9 cellular contexts compared by ENCODE assay signal in genomic region chr14:21090194-21090939, GRCh38. TPM values are rescaled to one million over a fixed set of nuclear protein-coding genes. Genes with fewer than 3 reads are reported as not detected.
DNase-seq lines count a peak whose midpoint lies in the region; ATAC-seq and TF ChIP-seq lines count a peak whose summit lies in the region.
"Had no signal": no experiment of that assay in that cellular context is flagged by ENCODE, and none has a peak within 500 bp of the region (broad histone marks: within the 10 kb centered on the region; RNA-seq: fewer than 3 reads in every experiment).

No MANE protein-coding gene starts in this region.

- intact Hi-C loops in heart left ventricle (cut with DNase I), result loop anchor here in 8 of 10 donors (1.0 to 10.0 kb wide), 7 partner anchors 18 to 476 kb away; no protein-coding TSS in a partner anchor
- intact Hi-C loops in Right ventricle myocardium inferior (cut with DNase I), result loop anchor here (5.0 kb wide), 1 partner anchor 233 kb away; no protein-coding TSS in a partner anchor

- H3K27ac ChIP-seq in heart left ventricle, result no peak overlapping the region

- peak; percentile 20 to 54 (median 42) for TF ChIP-seq CTCF in heart left ventricle (IDR thresholded peaks at IDR 0.05)

- H3K4me1 Mint-ChIP-seq in activated T-cell treated with anti-CD3 and anti-CD28 coated beads, Interleukin-2, amount 50 U/mL, for 24 hours (ENCODE audit: low read depth), result peaks cover 24% of the 10 kb centered on the region

- TF ChIP-seq POLR2A in heart left ventricle (IDR thresholded peaks at IDR 0.05), result no peak

- WGBS in heart left ventricle, 4 donors, result 84 to 92% (median 90%) methylated on average over 29 to 45 of the region's 45 CpGs

- ATAC-seq in heart left ventricle (no peak), Right ventricle myocardium inferior (no peak), GM18502 (IDR thresholded peaks at IDR 0.05; ENCODE audit: poor library complexity, unreplicated experiment) (no peak), GM18511 (IDR thresholded peaks at IDR 0.05; ENCODE audit: unreplicated experiment) (no peak)

- no peak overlapping the region for H3K27ac Mint-ChIP-seq in activated T-cell treated with anti-CD3 and anti-CD28 coated beads, Interleukin-2, amount 50 U/mL, for 24 hours

- H3K4me1 ChIP-seq in heart left ventricle, result peaks cover 0 to 28% (median 7%) of the 10 kb centered on the region in 12 donors

- no peaks in the 10 kb centered on the region for H3K27me3 Mint-ChIP-seq in activated T-cell treated with anti-CD3 and anti-CD28 coated beads, Interleukin-2, amount 50 U/mL, for 24 hours

- H3K9me3 Mint-ChIP-seq in activated T-cell treated with anti-CD3 and anti-CD28 coated beads, Interleukin-2, amount 50 U/mL, for 24 hours, result no peaks in the 10 kb centered on the region

- no peaks in the 10 kb centered on the region for H3K27me3 ChIP-seq in heart left ventricle

- DNase-seq in heart left ventricle, result peak in 1 of 5 donors; percentile 74
- no peak for DNase-seq in Right ventricle myocardium inferior (ENCODE audit: missing footprints)
- DNase-seq in activated T-cell treated with anti-CD3 and anti-CD28 coated beads, Interleukin-2, amount 50 U/mL, for 24 hours, result peak; percentile 58
- peak; percentile 74 for DNase-seq in iPS-NIHi11 (ENCODE audit: low spot score)
- DNase-seq in NCI-H524 treated with DMSO at 0.1 percent for 48 hours (lab: John Stamatoyannopoulos, UW), result no peak
- no peak for DNase-seq in activated gamma-delta T cell treated with Interleukin-2 at 50 U/mL for 16 hours
- DNase-seq: NCI-H146 had no signal

- H3K36me3 ChIP-seq in heart left ventricle, result peaks cover 0 to 76% (median 73%) of the 10 kb centered on the region in 9 donors

- H3K36me3 Mint-ChIP-seq in activated T-cell treated with anti-CD3 and anti-CD28 coated beads, Interleukin-2, amount 50 U/mL, for 24 hours (ENCODE audit: low read depth), result peaks cover 5% of the 10 kb centered on the region

- H3K4me3 ChIP-seq in heart left ventricle, result no peak overlapping the region

- no peaks in the 10 kb centered on the region for H3K9me3 ChIP-seq in heart left ventricle

- H3K4me3 Mint-ChIP-seq in activated T-cell treated with anti-CD3 and anti-CD28 coated beads, Interleukin-2, amount 50 U/mL, for 24 hours, result no peak overlapping the region

RNA-seq across cellular contexts. Expression of gene ZNF219, which starts 8.1 kb away (rescaled TPM):
- total RNA-seq in heart left ventricle (10 to 100 TPM; 33.9 to 97.9 (median 38.2) TPM), Right ventricle myocardium inferior (49.4 TPM)
- polyA plus RNA-seq in heart left ventricle, result 10 to 100 TPM; 50.0 to 57.4 TPM

RNA-seq across cellular contexts. Expression of gene TMEM253, which starts 10.5 kb away (rescaled TPM):
- total RNA-seq in heart left ventricle, result under 1 TPM in 6 of 9 donors, not detected in 3; 0.19 to 0.79 (median 0.36) TPM
- polyA plus RNA-seq in heart left ventricle, result under 1 TPM; 0.29 to 0.57 TPM
- 0.41 TPM for total RNA-seq in Right ventricle myocardium inferior

RNA-seq across cellular contexts. Expression of gene ARHGEF40, which starts 20.3 kb away (rescaled TPM):
- total RNA-seq in heart left ventricle (10 to 100 TPM; 16.1 to 31.5 (median 18.8) TPM), Right ventricle myocardium inferior (25.5 TPM)
- 10 to 100 TPM; 15.5 to 18.2 TPM for polyA plus RNA-seq in heart left ventricle

RNA-seq across cellular contexts. Expression of gene RNASE8, which starts 32.7 kb away (rescaled TPM):
- not detected for total RNA-seq in heart left ventricle
- not detected for polyA plus RNA-seq in heart left ventricle
- not detected for total RNA-seq in Right ventricle myocardium inferior

RNA-seq across cellular contexts. Expression of gene RNASE7, which starts 48.2 kb away (rescaled TPM):
- total RNA-seq in heart left ventricle, result not detected
- under 1 TPM in 1 of 2 donors, not detected in 1; 0.04 TPM for polyA plus RNA-seq in heart left ventricle
- total RNA-seq in Right ventricle myocardium inferior, result not detected

Comparison
In these comparisons a context has a peak if more than half of its experiments do, and no peak if none do; other contexts are left out.
1. DNase-seq: peak in activated T-cell treated with anti-CD3 and anti-CD28 coated beads, Interleukin-2, amount 50 U/mL, for 24 hours (single experiment) and iPS-NIHi11 (single experiment); none in Right ventricle myocardium inferior (single experiment), NCI-H524 treated with DMSO at 0.1 percent for 48 hours (single experiment) and activated gamma-delta T cell treated with Interleukin-2 at 50 U/mL for 16 hours (single experiment).